ENCODE assay signal across 11 cellular contexts in the genomic region with DNA sequence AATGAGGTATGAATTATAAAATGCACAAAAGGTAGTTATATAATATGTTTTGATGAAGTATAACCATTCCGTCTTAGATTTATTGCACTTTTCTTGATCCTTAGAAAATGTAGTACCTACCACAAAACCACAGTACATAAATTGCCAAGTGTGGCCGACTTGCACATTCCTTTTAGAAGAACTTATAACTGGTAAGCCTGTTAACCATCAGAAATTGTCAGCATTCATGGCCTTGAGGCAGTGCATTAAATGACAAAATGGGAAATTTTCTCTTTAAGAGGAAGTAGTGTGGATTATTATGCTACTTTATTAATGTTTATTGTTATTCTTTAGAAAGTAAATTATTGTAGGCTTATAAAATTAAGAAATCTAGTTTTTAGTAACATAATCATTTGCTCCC. TPM values are rescaled to one million over a fixed set of nuclear protein-coding genes. Genes with fewer than 3 reads are reported as not detected.
"Had no signal": no experiment of that assay in that cellular context is flagged by ENCODE, and none has a peak within 500 bp of the region (broad histone marks: within the 10 kb centered on the region; RNA-seq: fewer than 3 reads in every experiment).

No MANE protein-coding gene starts in this region.

- H3K27me3 ChIP-seq: esophagus squamous epithelium, gastroesophageal sphincter, ovary had no signal

- H3K4me3 ChIP-seq: esophagus squamous epithelium, gastroesophageal sphincter, ovary had no signal

- H3K27me3 Mint-ChIP-seq: activated naive CD4-positive, alpha-beta T cell treated with anti-CD3 and anti-CD28 coated beads, Interleukin-2, amount 50 U/mL, for 24 hours had no signal

- H3K9me3 Mint-ChIP-seq: activated naive CD4-positive, alpha-beta T cell treated with anti-CD3 and anti-CD28 coated beads, Interleukin-2, amount 50 U/mL, for 24 hours; T-helper 2 cell treated with Interferon-gamma antibody and Interleukin-4, amounts not matched to agents 5 μg/mL and 100 μg/mL, for 36 hours had no signal

- ATAC-seq: gastroesophageal sphincter had no signal

- H3K27ac ChIP-seq: esophagus squamous epithelium, gastroesophageal sphincter, ovary had no signal

- DNase-seq: activated CD4-positive, alpha-beta T cell treated with anti-CD3 and anti-CD28 coated beads, Interleukin-2, amount 50 U/mL, for 1 hour; activated T-cell treated with anti-CD3 and anti-CD28 coated beads, Interleukin-2, amount 50 U/mL, for 1 hour; amniotic stem cell; esophagus squamous epithelium; kidney glomerular epithelial cell; ovary; stimulated activated CD4-positive, alpha-beta T cell treated with anti-CD3 and anti-CD28 coated beads, Interleukin-4, amount 100 ng/mL, for 4 hours had no signal

- H3K27ac Mint-ChIP-seq: activated naive CD4-positive, alpha-beta T cell treated with anti-CD3 and anti-CD28 coated beads, Interleukin-2, amount 50 U/mL, for 24 hours; T-helper 2 cell treated with Interferon-gamma antibody and Interleukin-4, amounts not matched to agents 5 μg/mL and 100 μg/mL, for 36 hours had no signal

- H3K4me3 Mint-ChIP-seq: activated naive CD4-positive, alpha-beta T cell treated with anti-CD3 and anti-CD28 coated beads, Interleukin-2, amount 50 U/mL, for 24 hours; T-helper 2 cell treated with Interferon-gamma antibody and Interleukin-4, amounts not matched to agents 5 μg/mL and 100 μg/mL, for 36 hours had no signal

- H3K9me3 ChIP-seq: esophagus squamous epithelium, gastroesophageal sphincter, ovary had no signal

RNA-seq across cellular contexts. Expression of a gene that starts 53.0 kb away (rescaled TPM):
- polyA plus RNA-seq: neural cell had no signal
